ENCODE assay signal across 8 cellular contexts in the genomic region with DNA sequence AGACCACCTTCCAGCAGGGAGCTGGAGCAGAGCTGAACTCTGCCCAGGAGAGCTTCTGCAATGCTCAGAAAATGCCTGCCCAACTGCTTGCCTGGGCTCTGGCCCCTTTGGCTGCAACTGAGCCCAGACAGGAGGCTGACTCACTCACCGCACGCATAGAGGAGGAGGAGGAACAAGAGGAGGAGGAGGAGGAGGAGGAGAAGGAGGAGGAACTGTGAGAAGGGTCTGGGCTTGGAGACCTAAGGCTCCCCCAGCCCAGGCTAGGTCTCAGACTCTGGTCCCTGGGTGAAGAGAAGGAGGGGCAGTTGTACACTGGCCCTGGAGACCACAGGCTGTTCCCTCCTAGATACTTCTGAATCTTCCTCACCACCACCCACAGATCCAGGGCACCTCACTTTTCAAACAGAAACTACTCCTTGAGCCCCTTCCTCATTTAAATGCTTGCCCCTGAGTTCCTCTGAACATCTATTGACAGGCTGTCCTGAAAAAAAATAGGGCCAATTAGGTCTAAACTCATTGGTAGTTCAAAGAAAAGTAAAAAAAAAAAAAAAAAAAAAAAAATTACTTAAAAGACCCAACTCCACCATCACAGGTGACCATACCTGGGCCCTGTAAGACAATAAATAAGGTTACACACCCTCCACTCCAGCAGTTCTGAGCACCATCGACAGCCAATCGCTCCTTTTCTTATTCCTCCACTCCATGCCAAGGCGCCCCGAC.
DNase-seq lines count a peak whose midpoint lies in the region; ATAC-seq and TF ChIP-seq lines count a peak whose summit lies in the region.

No MANE protein-coding gene starts in this region.

- peaks cover 2% of the 10 kb centered on the region for H3K9me3 ChIP-seq in iPS-18c (ENCODE audit: control insufficient read depth, insufficient read depth, low read length)

- no peak for DNase-seq in HFF-Myc (ENCODE audit: extremely low read depth, low read depth)
- DNase-seq in SW480 (ENCODE audit: low spot score) = peak; percentile 48
- DNase-seq in amniotic epithelial cell (ENCODE audit: low read depth) = peak; percentile 82
- peak; percentile 58 to 60 for DNase-seq in stimulated activated CD4-positive, alpha-beta T cell treated with anti-CD3 and anti-CD28 coated beads, Interleukin-15, amount 100 ng/mL, for 48 hours (ENCODE audit: low read depth in 2 of 2)
- DNase-seq in COR-L47 (lab: John Stamatoyannopoulos, UW) = no peak

- no peak for ATAC-seq in HG02642 (IDR thresholded peaks at IDR 0.05; ENCODE audit: poor library complexity, unreplicated experiment)
- no peak for ATAC-seq in GM19467 (IDR thresholded peaks at IDR 0.05; ENCODE audit: unreplicated experiment)

- H3K4me3 ChIP-seq in HFF-Myc (replicated peaks; ENCODE audit: low read depth, low read length) = peak overlapping the region; percentile 55
- peak overlapping the region; percentile 29; the same call in 1 of the 2 replicates for H3K4me3 ChIP-seq in iPS-18c (ENCODE audit: insufficient read depth, low read depth, low read length)

- TF ChIP-seq CTCF in HFF-Myc (IDR thresholded peaks at IDR 0.05; ENCODE audit: low read depth, low read length, missing control alignments) = no peak

Comparison
In these comparisons a context has a peak if more than half of its experiments do, and no peak if none do; other contexts are left out.
1. DNase-seq: peak in SW480 (single experiment), amniotic epithelial cell (single experiment) and stimulated activated CD4-positive, alpha-beta T cell treated with anti-CD3 and anti-CD28 coated beads, Interleukin-15, amount 100 ng/mL, for 48 hours (2 of 2); none in HFF-Myc (single experiment) and COR-L47 (single experiment).